29 cellular contexts compared by ENCODE assay signal in the genomic region with DNA sequence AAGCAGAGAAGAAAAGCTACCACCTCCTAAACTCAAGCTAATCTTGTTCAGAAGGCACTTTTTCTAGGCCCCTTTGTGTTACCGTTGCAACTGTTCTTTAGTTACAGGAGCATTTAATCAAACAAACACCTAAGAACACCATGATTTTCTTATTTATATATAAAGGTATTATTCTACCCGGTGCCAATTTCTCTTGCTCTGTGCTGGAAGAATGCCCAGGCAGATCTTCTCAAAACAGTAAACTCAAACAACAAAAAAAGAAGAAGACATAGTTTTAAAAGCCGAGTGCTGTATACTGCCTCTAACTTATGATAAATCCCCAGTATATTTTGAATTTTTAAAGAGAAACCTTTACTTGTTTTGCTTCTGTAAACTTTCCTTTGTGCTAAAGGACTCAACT.
"Had no signal": no experiment of that assay in that cellular context is flagged by ENCODE, and none has a peak within 500 bp of the region (broad histone marks: within the 10 kb centered on the region; RNA-seq: fewer than 3 reads in every experiment).

No MANE protein-coding gene starts in this region.

- H3K9me3 ChIP-seq: ascending aorta, breast epithelium, SJCRH30 had no signal

- DNase-seq: activated CD4-positive, alpha-beta memory T cell treated with anti-CD3 and anti-CD28 coated beads for 36 hours; activated CD4-positive, alpha-beta T cell treated with anti-CD3 and anti-CD28 coated beads, Interleukin-2, amount 10 ng/mL, durations not matched to agents 24 days and 14 days; activated CD8-positive, alpha-beta memory T cell treated with anti-CD3 and anti-CD28 coated beads, Interleukin-2, amount 50 U/mL, for 4 hours; activated naive CD4-positive, alpha-beta T cell treated with anti-CD3 and anti-CD28 coated beads, Interleukin-2, amount 10 ng/mL, durations not matched to agents 7 days and 5 days; activated naive CD8-positive, alpha-beta T cell treated with anti-CD3 and anti-CD28 coated beads, Interleukin-2, amount 10 ng/mL, durations not matched to agents 7 days and 5 days; activated T-cell treated with anti-CD3 and anti-CD28 coated beads for 4 hours; activated T-cell treated with anti-CD3 and anti-CD28 coated beads, Interleukin-2, amount 50 U/mL, for 4 hours; amygdala; Karpas-422; MM.1S; NCI-H1092 treated with DMSO at 0.1 percent for 48 hours; NCI-H1417; NCI-H146; NCI-H187; NCI-H2029 treated with DMSO at 0.1 percent for 48 hours; NCI-H2107; NCI-H2171; NCI-H510A; NCI-H526; NCI-H774; SHP77; SJCRH30; T1000 had no signal

- H3K4me3 Mint-ChIP-seq: activated CD4-positive, alpha-beta memory T cell treated with anti-CD3 and anti-CD28 coated beads for 36 hours; activated CD4-positive, alpha-beta T cell treated with anti-CD3 and anti-CD28 coated beads, Interleukin-2, amount 10 ng/mL, durations not matched to agents 24 days and 14 days; activated naive CD4-positive, alpha-beta T cell treated with anti-CD3 and anti-CD28 coated beads, Interleukin-2, amount 10 ng/mL, durations not matched to agents 7 days and 5 days; activated naive CD8-positive, alpha-beta T cell treated with anti-CD3 and anti-CD28 coated beads, Interleukin-2, amount 10 ng/mL, durations not matched to agents 7 days and 5 days; activated T-cell treated with anti-CD3 and anti-CD28 coated beads, Interleukin-2, amount 50 U/mL, for 4 hours; activated T-helper 1 cell treated with anti-CD3 and anti-CD28 coated beads, Interleukin-12 subunit alpha, Interleukin-12 subunit beta, Interleukin-2, Interleukin-4 antibody, amounts not matched to agents 30 ng/mL and 10 ng/mL and 1 ng/mL, durations not matched to agents 14 hours and 24 hours and 36 hours had no signal

- ATAC-seq: activated T-cell treated with anti-CD3 and anti-CD28 coated beads, Interleukin-2, amount 50 U/mL, for 4 hours; Panc1 had no signal

- H3K27ac Mint-ChIP-seq: activated CD4-positive, alpha-beta memory T cell treated with anti-CD3 and anti-CD28 coated beads for 36 hours; activated CD4-positive, alpha-beta T cell treated with anti-CD3 and anti-CD28 coated beads, Interleukin-2, amount 10 ng/mL, durations not matched to agents 24 days and 14 days; activated naive CD4-positive, alpha-beta T cell treated with anti-CD3 and anti-CD28 coated beads, Interleukin-2, amount 10 ng/mL, durations not matched to agents 7 days and 5 days; activated T-helper 1 cell treated with anti-CD3 and anti-CD28 coated beads, Interleukin-12 subunit alpha, Interleukin-12 subunit beta, Interleukin-2, Interleukin-4 antibody, amounts not matched to agents 30 ng/mL and 10 ng/mL and 1 ng/mL, durations not matched to agents 14 hours and 24 hours and 36 hours had no signal

- H3K36me3 ChIP-seq: ascending aorta, breast epithelium had no signal

- H3K27me3 ChIP-seq: ascending aorta, breast epithelium, SJCRH30 had no signal

- H3K4me3 ChIP-seq: ascending aorta, breast epithelium, coronary artery, SJCRH30, SK-N-MC had no signal

- H3K27ac ChIP-seq: ascending aorta, coronary artery, SJCRH30, SK-N-MC had no signal

- H3K9me3 Mint-ChIP-seq: activated CD4-positive, alpha-beta memory T cell treated with anti-CD3 and anti-CD28 coated beads for 36 hours; activated CD4-positive, alpha-beta T cell treated with anti-CD3 and anti-CD28 coated beads, Interleukin-2, amount 10 ng/mL, durations not matched to agents 24 days and 14 days; activated naive CD4-positive, alpha-beta T cell treated with anti-CD3 and anti-CD28 coated beads, Interleukin-2, amount 10 ng/mL, durations not matched to agents 7 days and 5 days; activated naive CD8-positive, alpha-beta T cell treated with anti-CD3 and anti-CD28 coated beads, Interleukin-2, amount 10 ng/mL, durations not matched to agents 7 days and 5 days; activated T-cell treated with anti-CD3 and anti-CD28 coated beads, Interleukin-2, amount 50 U/mL, for 4 hours; activated T-helper 1 cell treated with anti-CD3 and anti-CD28 coated beads, Interleukin-12 subunit alpha, Interleukin-12 subunit beta, Interleukin-2, Interleukin-4 antibody, amounts not matched to agents 30 ng/mL and 10 ng/mL and 1 ng/mL, durations not matched to agents 14 hours and 24 hours and 36 hours had no signal

- H3K27me3 Mint-ChIP-seq: activated CD4-positive, alpha-beta memory T cell treated with anti-CD3 and anti-CD28 coated beads for 36 hours; activated CD4-positive, alpha-beta T cell treated with anti-CD3 and anti-CD28 coated beads, Interleukin-2, amount 10 ng/mL, durations not matched to agents 24 days and 14 days; activated naive CD4-positive, alpha-beta T cell treated with anti-CD3 and anti-CD28 coated beads, Interleukin-2, amount 10 ng/mL, durations not matched to agents 7 days and 5 days; activated naive CD8-positive, alpha-beta T cell treated with anti-CD3 and anti-CD28 coated beads, Interleukin-2, amount 10 ng/mL, durations not matched to agents 7 days and 5 days had no signal
